Comparison of ENCODE assay signal across 8 cellular contexts in genomic region chrX:54808605-54809483, GRCh38. TPM values are rescaled to one million over a fixed set of nuclear protein-coding genes. Genes with fewer than 3 reads are reported as not detected.
DNase-seq lines count a peak whose midpoint lies in the region; ATAC-seq and TF ChIP-seq lines count a peak whose summit lies in the region.

No MANE protein-coding gene starts in this region.

- H4K20me1 ChIP-seq in Loucy (ENCODE audit: insufficient read depth, low read length, poor library complexity, severe bottlenecking) = peaks cover 17% of the 10 kb centered on the region

- DNase-seq in Daoy (ENCODE audit: low read depth) (peak; percentile 96), H7 (peak; percentile 92), RWPE2 (ENCODE audit: low spot score) (peak; percentile 88), fibroblast of the aortic adventitia (ENCODE audit: low read depth) (peak; percentile 98)
- peak; percentile 95 for DNase-seq in activated effector memory CD4-positive, alpha-beta T cell treated with anti-CD3 and anti-CD28 coated beads, Interleukin-2, amount 50 U/mL, for 16 hours
- DNase-seq in natural killer cell treated with Interleukin-12 subunit alpha and Interleukin-12 subunit beta and Interleukin-15 and Interleukin-18, amount 100 ng/mL, for 72 hours (ENCODE audit: low spot score) = peak; percentile 94
- peak; percentile 86 for DNase-seq in stimulated activated naive CD4-positive, alpha-beta T cell treated with Interleukin-2 at 50 U/mL for 16 hours (lab: John Stamatoyannopoulos, UW)

- no peaks in the 10 kb centered on the region for H3K36me3 Mint-ChIP-seq in natural killer cell treated with Interleukin-12 subunit alpha and Interleukin-12 subunit beta and Interleukin-15 and Interleukin-18, amount 100 ng/mL, for 72 hours

- no peaks in the 10 kb centered on the region for H3K9me3 Mint-ChIP-seq in natural killer cell treated with Interleukin-12 subunit alpha and Interleukin-12 subunit beta and Interleukin-15 and Interleukin-18, amount 100 ng/mL, for 72 hours

- peak overlapping the region; percentile 82 for H3K4me3 ChIP-seq in H7 (ENCODE audit: insufficient read depth, low read depth, low read length)
- peak overlapping the region; percentile 96 for H3K4me3 ChIP-seq in Loucy (ENCODE audit: low read length, poor library complexity, severe bottlenecking)
- peak overlapping the region; percentile 39 for H3K4me3 ChIP-seq in RWPE2 (ENCODE audit: severe bottlenecking)
- peak overlapping the region; percentile 80 for H3K4me3 ChIP-seq in fibroblast of the aortic adventitia (ENCODE audit: low read depth, low read length)

- H3K27me3 ChIP-seq in H7 (ENCODE audit: control insufficient read depth, insufficient read depth, low read length) (no peaks in the 10 kb centered on the region), Loucy (ENCODE audit: insufficient read depth, low read length, poor library complexity, severe bottlenecking) (no peaks in the 10 kb centered on the region), RWPE2 (ENCODE audit: insufficient read depth, poor library complexity, severe bottlenecking) (no peaks in the 10 kb centered on the region)

- H3K4me1 Mint-ChIP-seq in natural killer cell treated with Interleukin-12 subunit alpha and Interleukin-12 subunit beta and Interleukin-15 and Interleukin-18, amount 100 ng/mL, for 72 hours (ENCODE audit: low read depth in 2 of 2) = peaks cover 17 to 19% of the 10 kb centered on the region in 2 donors

- H3K4me1 ChIP-seq in Loucy (ENCODE audit: insufficient read depth, low read length, poor library complexity, severe bottlenecking) (peaks cover 10% of the 10 kb centered on the region), RWPE2 (ENCODE audit: insufficient read depth, poor library complexity, severe bottlenecking) (no peaks in the 10 kb centered on the region)

- no peaks in the 10 kb centered on the region for H3F3A ChIP-seq in Loucy (ENCODE audit: low read depth)

- H3K36me3 ChIP-seq in H7 (replicated peaks; ENCODE audit: control insufficient read depth, insufficient read depth, low read length) (peaks cover 27% of the 10 kb centered on the region), Loucy (ENCODE audit: insufficient read depth, low read length) (peaks cover 27% of the 10 kb centered on the region; the same call in 1 of the 2 replicates), RWPE2 (ENCODE audit: low read depth) (peaks cover 36% of the 10 kb centered on the region)

- peak overlapping the region; percentile 75 for H2AFZ ChIP-seq in Loucy (ENCODE audit: low read length)

- TF ChIP-seq CTCF in Loucy (conservative IDR thresholded peaks at IDR 0.05; ENCODE audit: low read length) = no peak
- no peak for TF ChIP-seq CTCF in RWPE2 (IDR thresholded peaks at IDR 0.05; ENCODE audit: poor library complexity, severe bottlenecking)
- TF ChIP-seq CTCF in fibroblast of the aortic adventitia (IDR thresholded peaks at IDR 0.05; ENCODE audit: insufficient read depth, low read length) = no peak

- peak overlapping the region; percentile 26 for H3K27ac ChIP-seq in RWPE2 (ENCODE audit: poor library complexity, severe bottlenecking)

- peak; percentile 83 for ATAC-seq in RWPE2 (ENCODE audit: low read depth)
- ATAC-seq in natural killer cell treated with Interleukin-12 subunit alpha and Interleukin-12 subunit beta and Interleukin-15 and Interleukin-18, amount 100 ng/mL, for 72 hours = peak; percentile 93 to 94

- H3K9me3 ChIP-seq in Loucy (ENCODE audit: insufficient read depth, low read depth, low read length) (no peaks in the 10 kb centered on the region), RWPE2 (ENCODE audit: severe bottlenecking) (no peaks in the 10 kb centered on the region)

- H3K27me3 Mint-ChIP-seq in natural killer cell treated with Interleukin-12 subunit alpha and Interleukin-12 subunit beta and Interleukin-15 and Interleukin-18, amount 100 ng/mL, for 72 hours = peaks cover 0 to 7% of the 10 kb centered on the region in 2 donors

- peaks cover 20% of the 10 kb centered on the region for H3K79me2 ChIP-seq in Loucy (ENCODE audit: insufficient read depth, low read length)

- peak overlapping the region; percentile 93 for H3K4me3 Mint-ChIP-seq in natural killer cell treated with Interleukin-12 subunit alpha and Interleukin-12 subunit beta and Interleukin-15 and Interleukin-18, amount 100 ng/mL, for 72 hours

- peak overlapping the region; percentile 91 for H3K9ac ChIP-seq in Loucy (ENCODE audit: low read depth, low read length, poor library complexity, severe bottlenecking)

- H3K27ac Mint-ChIP-seq in natural killer cell treated with Interleukin-12 subunit alpha and Interleukin-12 subunit beta and Interleukin-15 and Interleukin-18, amount 100 ng/mL, for 72 hours = peak overlapping the region; percentile 85 to 91

- no peaks in the 10 kb centered on the region for H3K9me2 ChIP-seq in Loucy (replicated peaks; ENCODE audit: low read depth, low read length)

- H3K4me2 ChIP-seq in Loucy (ENCODE audit: low read depth, low read length, poor library complexity, severe bottlenecking) = peak overlapping the region; percentile 97

RNA-seq across cellular contexts. Expression of gene MAGED2, which starts 1.3 kb away (rescaled TPM):
- total RNA-seq in Daoy (2014; rRNA removed; shearing (Covaris generic)) = 109 and 130 TPM in 2 replicates
- total RNA-seq in H7 (2014; rRNA removed; shearing (Covaris generic)) = 216 and 227 TPM in 2 replicates
- total RNA-seq in fibroblast of the aortic adventitia (ENCODE audit: low replicate concordance) = 147 and 163 TPM in 2 replicates
- 10 to 100 TPM; 25.0 to 40.5 TPM for total RNA-seq in natural killer cell treated with Interleukin-12 subunit alpha and Interleukin-12 subunit beta and Interleukin-15 and Interleukin-18, amount 100 ng/mL, for 72 hours

RNA-seq across cellular contexts. Expression of gene ITIH6, which starts 10.8 kb away (rescaled TPM):
- not detected in 2 replicates for total RNA-seq in Daoy (2014; rRNA removed; shearing (Covaris generic))
- total RNA-seq in H7 (2014; rRNA removed; shearing (Covaris generic)) = not detected in 2 replicates
- not detected in 2 replicates for total RNA-seq in fibroblast of the aortic adventitia (ENCODE audit: low replicate concordance)
- not detected for total RNA-seq in natural killer cell treated with Interleukin-12 subunit alpha and Interleukin-12 subunit beta and Interleukin-15 and Interleukin-18, amount 100 ng/mL, for 72 hours

Comparison
In these comparisons a context has a peak if more than half of its experiments do, and no peak if none do; other contexts are left out.
1. Peak in every context shown above with its lines: DNase-seq, ATAC-seq, H3K4me3 ChIP-seq and H3K27ac ChIP-seq.
2. H3K4me3 ChIP-seq: peak in every context shown above with its lines; median percentile 96 in Loucy; 82 in H7; 80 in fibroblast of the aortic adventitia; 39 in RWPE2.